1 cellular context compared by ENCODE assay signal in the genomic region with DNA sequence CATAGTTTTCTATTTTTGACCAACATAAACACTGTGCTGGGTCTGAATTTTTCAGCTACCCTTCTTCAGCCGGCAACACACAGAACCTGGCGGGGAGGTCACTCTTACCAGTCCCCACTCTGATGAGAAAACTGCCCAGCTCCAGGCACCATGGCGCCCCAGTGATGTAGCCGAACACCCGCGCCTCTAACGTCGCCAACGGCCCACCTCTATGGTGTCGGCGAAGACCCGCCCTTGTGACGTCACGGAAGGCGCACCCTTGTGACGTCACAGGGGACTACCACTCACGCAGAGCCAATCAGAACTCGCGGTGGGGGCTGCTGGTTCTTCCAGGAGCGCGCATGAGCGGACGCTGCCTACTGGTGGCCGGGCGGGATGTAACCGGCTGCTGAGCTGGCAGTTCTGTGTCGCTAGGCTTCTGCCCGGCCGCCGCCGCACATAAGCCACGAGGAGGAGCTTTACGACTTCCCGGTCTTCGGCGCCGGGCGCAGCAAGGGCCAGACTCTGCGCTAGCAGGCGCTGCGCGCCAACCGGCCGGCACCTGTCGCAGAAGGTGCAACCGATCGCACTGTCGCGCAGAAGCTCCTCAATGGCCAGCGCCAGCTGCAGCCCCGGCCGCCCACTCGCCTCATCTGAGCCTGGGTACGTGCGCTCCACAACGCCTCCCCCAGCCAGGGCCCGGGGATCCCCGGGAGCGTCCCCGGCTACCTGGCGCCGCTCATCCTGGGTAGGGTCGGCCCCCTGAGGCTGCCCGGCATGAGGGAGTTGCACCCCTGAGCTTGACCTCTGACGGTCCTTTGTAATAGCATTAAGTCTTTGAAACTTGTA.
TF ChIP-seq lines count a peak whose summit lies in the region.

No MANE protein-coding gene starts in this region.

TF ChIP-seq in HEK293, 187 proteins besides CTCF, POLR2A, EP300 and RAD21 (continued from another document):
- TF ChIP-seq, protein P1, sequence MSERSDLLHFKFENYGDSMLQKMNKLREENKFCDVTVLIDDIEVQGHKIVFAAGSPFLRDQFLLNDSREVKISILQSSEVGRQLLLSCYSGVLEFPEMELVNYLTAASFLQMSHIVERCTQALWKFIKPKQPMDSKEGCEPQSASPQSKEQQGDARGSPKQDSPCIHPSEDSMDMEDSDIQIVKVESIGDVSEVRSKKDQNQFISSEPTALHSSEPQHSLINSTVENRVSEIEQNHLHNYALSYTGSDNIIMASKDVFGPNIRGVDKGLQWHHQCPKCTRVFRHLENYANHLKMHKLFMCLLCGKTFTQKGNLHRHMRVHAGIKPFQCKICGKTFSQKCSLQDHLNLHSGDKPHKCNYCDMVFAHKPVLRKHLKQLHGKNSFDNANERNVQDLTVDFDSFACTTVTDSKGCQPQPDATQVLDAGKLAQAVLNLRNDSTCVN (tag by site-specific recombination; optimal IDR thresholded peaks at IDR 0.05), result peak; percentile 89
- 0 out of 2 replicates have a peak, but pooled peaks have one; percentile 36 for TF ChIP-seq ZFP37 (tag by site-specific recombination; IDR thresholded peaks at IDR 0.05)
TF ChIP-seq in HEK293: peak in this region for 43; not testable (repeated sequence) for 144.
